8 cellular contexts compared by ENCODE assay signal in genomic region chr4:47686294-47686872, GRCh38.
DNase-seq lines count a peak whose midpoint lies in the region; ATAC-seq and TF ChIP-seq lines count a peak whose summit lies in the region.

No MANE protein-coding gene starts in this region.

- intact Hi-C loops in heart left ventricle (cut with DNase I), result loop anchor here in 8 of 10 donors (1.0 to 5.0 kb wide), 4 partner anchors 151 to 247 kb away; partner anchors contain the start of gene CORIN (in 5 of the 8)

- no peaks in the 10 kb centered on the region for H3K9me3 ChIP-seq in heart left ventricle

- ATAC-seq in GM18520 (IDR thresholded peaks at IDR 0.05; ENCODE audit: unreplicated experiment) (peak; percentile 71), HG03196 (IDR thresholded peaks at IDR 0.05; ENCODE audit: unreplicated experiment) (peak; percentile 60), heart left ventricle (peak in 3 of 4 donors; percentile 69 to 83 (median 79)), HG03521 (IDR thresholded peaks at IDR 0.05; ENCODE audit: unreplicated experiment) (no peak)

- H3K36me3 ChIP-seq in heart left ventricle, result no peaks in the 10 kb centered on the region

- H3K4me3 ChIP-seq in heart left ventricle, result no peak overlapping the region

- no peak for TF ChIP-seq POLR2A in heart left ventricle (IDR thresholded peaks at IDR 0.05)

- H3K27ac ChIP-seq in heart left ventricle, result no peak overlapping the region

- TF ChIP-seq CTCF in heart left ventricle (IDR thresholded peaks at IDR 0.05), result peak; percentile 52 to 79 (median 67)

- DNase-seq in AG08396 (ENCODE audit: low spot score), result peak; percentile 29
- DNase-seq in RPMI7951 (ENCODE audit: low read depth), result peak; percentile 29
- DNase-seq in activated T-helper 9 cell treated with anti-CD3 and anti-CD28 coated beads, Interleukin-2, amount 50 U/mL, for 16 hours (ENCODE audit: low read depth), result peak; percentile 23
- peak; percentile 18 to 49 (median 42) for DNase-seq in heart left ventricle
- peak; percentile 33 to 63 for DNase-seq in stimulated activated CD4-positive, alpha-beta T cell treated with anti-CD3 and anti-CD28 coated beads, Interleukin-12 subunit alpha, Interleukin-12 subunit beta, amount 100 ng/mL, for 24 hours (ENCODE audit: low read depth in 2 of 2)

- 51 to 56% (median 53%) methylated on average over 9 of the region's 9 CpGs for WGBS in heart left ventricle, 4 donors

- no peaks in the 10 kb centered on the region for H3K27me3 ChIP-seq in heart left ventricle

- H3K4me1 ChIP-seq in heart left ventricle, result peaks cover 0 to 3% (median 0%) of the 10 kb centered on the region in 12 donors
